8 cellular contexts compared by ENCODE assay signal in the genomic region with DNA sequence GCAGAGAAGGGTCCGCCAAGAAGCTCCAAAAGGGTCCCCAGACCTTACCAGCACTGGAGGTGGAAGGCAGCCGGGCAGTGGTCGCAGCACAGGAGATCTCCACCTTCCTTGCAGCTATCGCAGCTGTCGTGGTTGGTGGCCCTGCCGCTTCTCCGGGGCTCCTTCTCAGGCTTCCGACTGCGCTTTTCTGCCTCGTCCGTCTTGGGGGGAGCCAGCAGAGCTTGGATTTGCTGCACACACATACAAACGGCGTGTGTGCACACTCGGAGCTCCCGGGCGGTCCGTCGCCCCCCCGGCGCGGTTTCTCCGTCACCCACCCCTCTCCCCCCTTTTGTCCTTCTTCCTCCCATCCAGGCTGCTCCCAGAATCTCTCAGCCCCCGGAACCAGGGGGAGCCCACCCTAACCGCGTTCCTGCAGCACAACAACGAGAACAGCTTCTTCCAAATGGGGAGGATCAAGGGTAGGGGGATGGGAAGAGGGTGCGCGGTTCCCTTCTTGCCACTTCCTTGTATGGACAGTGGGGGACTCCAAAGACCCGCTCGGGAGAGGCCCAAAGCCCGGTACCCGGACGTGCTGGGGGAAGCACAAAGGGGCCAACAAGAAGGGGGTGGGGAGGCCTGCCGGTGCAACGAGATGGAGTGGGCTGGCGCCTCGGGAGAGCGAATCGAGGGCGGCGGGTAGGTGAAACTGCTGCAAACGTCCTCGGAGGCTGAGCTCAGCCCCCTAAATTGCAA. TPM values are rescaled to one million over a fixed set of nuclear protein-coding genes. Genes with fewer than 3 reads are reported as not detected.
DNase-seq lines count a peak whose midpoint lies in the region; ATAC-seq, FAIRE-seq and TF ChIP-seq lines count a peak whose summit lies in the region.

No MANE protein-coding gene starts in this region.

- H3K9me3 ChIP-seq in A549 (no peaks in the 10 kb centered on the region), GM23248 (ENCODE audit: low read depth) (no peaks in the 10 kb centered on the region), pancreas (no peaks in the 10 kb centered on the region)

- CTCF ChIA-PET in A549 (lab: Yijun Ruan, JAX): interaction anchor here (0.5 to 7.7 kb wide), 17 partner anchors 9 to 223 kb away, joined by 3 to 132 read pairs (median 6); a partner anchor contains a TSS
- CTCF ChIA-PET in RWPE1 (lab: Yijun Ruan, JAX): interaction anchor here (0.6 to 3.3 kb wide), 3 partner anchors 15 to 224 kb away, joined by 3 to 20 read pairs (median 3); a partner anchor contains a TSS
- CTCF ChIA-PET in activated naive CD4-positive, alpha-beta T cell treated with anti-CD3 and anti-CD28 coated beads, Interleukin-2, amount 10 ng/mL, durations not matched to agents 7 days and 5 days (lab: Charles Lee): interaction anchor here (0.9 to 4.1 kb wide), 10 partner anchors 16 to 223 kb away, joined by 3 to 21 read pairs (median 5); a partner anchor contains a TSS

- H3K4me3 Mint-ChIP-seq in activated naive CD4-positive, alpha-beta T cell treated with anti-CD3 and anti-CD28 coated beads, Interleukin-2, amount 10 ng/mL, durations not matched to agents 7 days and 5 days: peak overlapping the region; percentile 94

- no peak for TF ChIP-seq RAD21 in A549 (conservative IDR thresholded peaks at IDR 0.05 in 1 of 2, IDR thresholded peaks at IDR 0.05 in 1 of 2)

- no peak for TF ChIP-seq CTCF in A549 (IDR thresholded peaks at IDR 0.05)
- TF ChIP-seq CTCF in RWPE1 (conservative IDR thresholded peaks at IDR 0.05; ENCODE audit: low read depth): no peak
- TF ChIP-seq CTCF in pancreas (IDR thresholded peaks at IDR 0.05): no peak

- H3K36me3 Mint-ChIP-seq in activated naive CD4-positive, alpha-beta T cell treated with anti-CD3 and anti-CD28 coated beads, Interleukin-2, amount 10 ng/mL, durations not matched to agents 7 days and 5 days: peaks cover 30% of the 10 kb centered on the region

- POLR2A ChIA-PET in A549 (lab: Yijun Ruan, JAX) (interaction anchor here (0.9 to 5.6 kb wide), 7 partner anchors 12 to 231 kb away, joined by 3 to 89 read pairs (median 4); a partner anchor contains a TSS), RWPE1 (lab: Yijun Ruan, JAX; ENCODE audit: low non-redundant PET) (interaction anchor here (0.8 to 1.2 kb wide), 2 partner anchors 205 to 224 kb away, joined by 3 read pairs; no protein-coding TSS in a partner anchor)

- WGBS in A549 (ENCODE audit: missing lambda C conversion rate): 2% methylated on average over 43 of the region's 43 CpGs
- WGBS in GM23248 (ENCODE audit: low coverage in 1 of 2, low lambda C conversion rate in 2 of 2, missing lambda C conversion rate in 2 of 2), 2 experiments: 0 to 1% methylated on average over 24 to 43 of the region's 43 CpGs
- WGBS in pancreas, 2 donors: 0 to 1% methylated on average over 42 to 43 of the region's 43 CpGs
- under 1% methylated on average over 43 of the region's 43 CpGs for WGBS in urinary bladder

- peaks cover 42% of the 10 kb centered on the region for H3F3A ChIP-seq in GM23248 (ENCODE audit: insufficient read depth)

- no peaks in the 10 kb centered on the region for H3K9me2 ChIP-seq in GM23248 (ENCODE audit: insufficient read depth)

- no peak for FAIRE-seq in A549 (lab: Jason Lieb, UNC)
- FAIRE-seq in pancreas (lab: Jason Lieb, UNC): no peak

- H3K4me1 ChIP-seq in A549 (peaks cover 29% of the 10 kb centered on the region), GM23248 (ENCODE audit: insufficient read depth) (peaks cover 33% of the 10 kb centered on the region), pancreas (peaks cover 9 to 36% (median 24%) of the 10 kb centered on the region in 3 donors), urinary bladder (ENCODE audit: insufficient read depth) (peaks cover 3% of the 10 kb centered on the region)

- H3K4me2 ChIP-seq in A549 (peak overlapping the region; percentile 84), GM23248 (ENCODE audit: unreplicated experiment) (peak overlapping the region; percentile 78)

- in situ Hi-C loops in GM23248 (cut with MboI): no loop called here

- no peaks in the 10 kb centered on the region for H4K20me1 ChIP-seq in GM23248 (ENCODE audit: insufficient read depth)

- H3K27ac Mint-ChIP-seq in activated naive CD4-positive, alpha-beta T cell treated with anti-CD3 and anti-CD28 coated beads, Interleukin-2, amount 10 ng/mL, durations not matched to agents 7 days and 5 days: peak overlapping the region; percentile 97

- peak overlapping the region; percentile 86 for H3K9ac ChIP-seq in GM23248

- H3K27me3 ChIP-seq in GM23248 (replicated peaks; ENCODE audit: insufficient read depth) (no peaks in the 10 kb centered on the region), pancreas (no peaks in the 10 kb centered on the region)

- peaks cover 3% of the 10 kb centered on the region for H3K27me3 Mint-ChIP-seq in activated naive CD4-positive, alpha-beta T cell treated with anti-CD3 and anti-CD28 coated beads, Interleukin-2, amount 10 ng/mL, durations not matched to agents 7 days and 5 days

- no peaks in the 10 kb centered on the region for H3K9me3 Mint-ChIP-seq in activated naive CD4-positive, alpha-beta T cell treated with anti-CD3 and anti-CD28 coated beads, Interleukin-2, amount 10 ng/mL, durations not matched to agents 7 days and 5 days

- H2AFZ ChIP-seq in GM23248: peak overlapping the region; percentile 81

- H3K4me3 ChIP-seq in A549: peak overlapping the region; percentile 71
- H3K4me3 ChIP-seq in GM23248: peak overlapping the region; percentile 87
- peak overlapping the region; percentile 67 to 94 (median 84) for H3K4me3 ChIP-seq in pancreas
- peak overlapping the region; percentile 98 for H3K4me3 ChIP-seq in urinary bladder (ENCODE audit: low read depth, low read length)

- no peak for TF ChIP-seq EP300 in A549 (IDR thresholded peaks at IDR 0.05)

- H3K27ac ChIP-seq in A549 (peak overlapping the region; percentile 86 to 98), GM23248 (peak overlapping the region; percentile 88), RWPE1 (peak overlapping the region; percentile 96), pancreas (peak overlapping the region; percentile 84 to 94 (median 89)), urinary bladder (ENCODE audit: low read depth) (peak overlapping the region; percentile 96)

- ATAC-seq in A549 (peak; percentile 0 to 3; a peak in 3 of 6 replicates), pancreas (peak in 2 of 4 donors; percentile 0 to 1), GM18861 (IDR thresholded peaks at IDR 0.05; ENCODE audit: unreplicated experiment) (no peak)

- peak; percentile 6; the same call in 1 of the 2 replicates for TF ChIP-seq POLR2A in A549 (IDR thresholded peaks at IDR 0.05; ENCODE audit: low read length)

- intact Hi-C loops in head of caudate nucleus (cut with DNase I): loop anchor here (5.0 kb wide), 1 partner anchor 223 kb away; a partner anchor contains a TSS
- intact Hi-C loops in pancreas (cut with DNase I): no loop called here

- peaks cover 56% of the 10 kb centered on the region for H3K79me2 ChIP-seq in GM23248 (ENCODE audit: insufficient read depth)

- H3K4me1 Mint-ChIP-seq in activated naive CD4-positive, alpha-beta T cell treated with anti-CD3 and anti-CD28 coated beads, Interleukin-2, amount 10 ng/mL, durations not matched to agents 7 days and 5 days: peaks cover 39% of the 10 kb centered on the region

- H3K36me3 ChIP-seq in GM23248 (ENCODE audit: low read depth): peaks cover 4% of the 10 kb centered on the region; the same call in 1 of the 2 replicates
- no peaks in the 10 kb centered on the region for H3K36me3 ChIP-seq in pancreas
- H3K36me3 ChIP-seq in urinary bladder (ENCODE audit: insufficient read depth): no peaks in the 10 kb centered on the region

- DNase-seq in A549 (ENCODE audit: low read depth in 1 of 2, low spot score in 1 of 2) (peak; percentile 48 to 64), GM23248 (peak; percentile 61), RWPE1 (ENCODE audit: low spot score) (peak; percentile 26), head of caudate nucleus (peak in 38 of 42 donors; percentile 28 to 72 (median 54)), pancreas (peak; percentile 65 to 90 (median 74))
- peak; percentile 74 for DNase-seq in activated naive CD4-positive, alpha-beta T cell treated with anti-CD3 and anti-CD28 coated beads, Interleukin-2, amount 10 ng/mL, durations not matched to agents 7 days and 5 days

RNA-seq across cellular contexts. Expression of a gene that starts 1.1 kb away (rescaled TPM):
- polyA plus RNA-seq in A549 (2011; rRNA removed): 25.3 and 29.3 TPM in 2 replicates
- polyA plus RNA-seq in A549 (2012; cell fraction: cytosol; rRNA removed): 39.7 and 44.0 TPM in 2 replicates
- polyA plus RNA-seq in A549 (2012; cell fraction: nucleus; rRNA removed): 71.3 and 74.1 TPM in 2 replicates
- polyA plus RNA-seq in A549 (2017; fragmentation: RNase III; extraction: RNeasy Plus Mini Kit Qiagen cat#74134 plus additional on column Dnase treatment): 28.0 to 31.9 TPM (median 29.9 TPM) in 3 replicates
- polyA minus RNA-seq in A549 (2011; rRNA and poly(A)+ RNA removed): 57.4 and 69.0 TPM in 2 replicates
- 27.7 and 46.9 TPM in 2 replicates for total RNA-seq in GM23248 (2014; rRNA removed; shearing (Covaris generic))
- polyA plus RNA-seq in GM23248 (2016; fragmentation: Nextera tagmentation; extraction: Ambion mirVana): 5.9 and 6.1 TPM in 2 replicates
- total RNA-seq in pancreas: 10 to 100 TPM; 19.9 to 31.6 (median 25.6) TPM
- polyA plus RNA-seq in pancreas: 10 to 100 TPM; 23.5 to 25.7 TPM
- total RNA-seq in urinary bladder: 21.1 TPM
- 30.8 TPM for polyA plus RNA-seq in urinary bladder

RNA-seq across cellular contexts. Expression of a gene that starts 47.3 kb away (rescaled TPM):
- 7.0 and 7.3 TPM in 2 replicates for polyA plus RNA-seq in A549 (2011; rRNA removed)
- polyA plus RNA-seq in A549 (2012; cell fraction: cytosol; rRNA removed): 7.5 and 8.9 TPM in 2 replicates
- 9.4 and 9.9 TPM in 2 replicates for polyA plus RNA-seq in A549 (2012; cell fraction: nucleus; rRNA removed)
- polyA plus RNA-seq in A549 (2017; fragmentation: RNase III; extraction: RNeasy Plus Mini Kit Qiagen cat#74134 plus additional on column Dnase treatment): 3.5 to 4.9 TPM (median 4.8 TPM) in 3 replicates
- polyA minus RNA-seq in A549 (2011; rRNA and poly(A)+ RNA removed): 3.6 and 4.1 TPM in 2 replicates
- 4.7 and 5.2 TPM in 2 replicates for total RNA-seq in GM23248 (2014; rRNA removed; shearing (Covaris generic))
- polyA plus RNA-seq in GM23248 (2016; fragmentation: Nextera tagmentation; extraction: Ambion mirVana): 2.6 and 3.2 TPM in 2 replicates
- 1 to 10 TPM; 2.6 to 6.1 (median 4.5) TPM for total RNA-seq in pancreas
- polyA plus RNA-seq in pancreas: 1 to 10 TPM; 8.6 to 9.8 TPM
- 8.5 TPM for total RNA-seq in urinary bladder
- polyA plus RNA-seq in urinary bladder: 8.8 TPM

RNA-seq across cellular contexts. Expression of a gene that starts 52.7 kb away (rescaled TPM):
- polyA plus RNA-seq in A549 (2011; rRNA removed): 68.8 and 78.6 TPM in 2 replicates
- 82.7 and 94.7 TPM in 2 replicates for polyA plus RNA-seq in A549 (2012; cell fraction: cytosol; rRNA removed)
- 89.9 and 91.7 TPM in 2 replicates for polyA plus RNA-seq in A549 (2012; cell fraction: nucleus; rRNA removed)
- 62.8 to 71.0 TPM (median 66.4 TPM) in 3 replicates for polyA plus RNA-seq in A549 (2017; fragmentation: RNase III; extraction: RNeasy Plus Mini Kit Qiagen cat#74134 plus additional on column Dnase treatment)
- 100 and 109 TPM in 2 replicates for polyA minus RNA-seq in A549 (2011; rRNA and poly(A)+ RNA removed)
- 28.6 and 33.2 TPM in 2 replicates for total RNA-seq in GM23248 (2014; rRNA removed; shearing (Covaris generic))
- 55.0 TPM in 2 replicates for polyA plus RNA-seq in GM23248 (2016; fragmentation: Nextera tagmentation; extraction: Ambion mirVana)
- total RNA-seq in pancreas: 10 to 100 TPM; 32.1 to 65.2 (median 35.6) TPM
- 10 to 100 TPM; 37.4 to 43.9 TPM for polyA plus RNA-seq in pancreas
- 25.1 TPM for total RNA-seq in urinary bladder
- polyA plus RNA-seq in urinary bladder: 120 TPM

RNA-seq across cellular contexts. Expression of a gene that starts 55.6 kb away (rescaled TPM):
- not detected in 2 replicates for polyA plus RNA-seq in A549 (2011; rRNA removed)
- not detected in 2 replicates for polyA plus RNA-seq in A549 (2012; cell fraction: cytosol; rRNA removed)
- 0.06 TPM in 1 of 2 replicates, not detected in the other for polyA plus RNA-seq in A549 (2012; cell fraction: nucleus; rRNA removed)
- not detected in 3 replicates for polyA plus RNA-seq in A549 (2017; fragmentation: RNase III; extraction: RNeasy Plus Mini Kit Qiagen cat#74134 plus additional on column Dnase treatment)
- not detected in 2 replicates for polyA minus RNA-seq in A549 (2011; rRNA and poly(A)+ RNA removed)
- total RNA-seq in GM23248 (2014; rRNA removed; shearing (Covaris generic)): not detected in 2 replicates
- not detected in 2 replicates for polyA plus RNA-seq in GM23248 (2016; fragmentation: Nextera tagmentation; extraction: Ambion mirVana)
- 1 to 10 TPM in 1 of 6 donors, under 1 TPM in 5; 0.13 to 1.0 (median 0.52) TPM for total RNA-seq in pancreas
- 1 to 10 TPM; 1.6 to 5.0 TPM for polyA plus RNA-seq in pancreas
- total RNA-seq in urinary bladder: 0.16 TPM
- 0.04 TPM for polyA plus RNA-seq in urinary bladder
